In the genomic region with DNA sequence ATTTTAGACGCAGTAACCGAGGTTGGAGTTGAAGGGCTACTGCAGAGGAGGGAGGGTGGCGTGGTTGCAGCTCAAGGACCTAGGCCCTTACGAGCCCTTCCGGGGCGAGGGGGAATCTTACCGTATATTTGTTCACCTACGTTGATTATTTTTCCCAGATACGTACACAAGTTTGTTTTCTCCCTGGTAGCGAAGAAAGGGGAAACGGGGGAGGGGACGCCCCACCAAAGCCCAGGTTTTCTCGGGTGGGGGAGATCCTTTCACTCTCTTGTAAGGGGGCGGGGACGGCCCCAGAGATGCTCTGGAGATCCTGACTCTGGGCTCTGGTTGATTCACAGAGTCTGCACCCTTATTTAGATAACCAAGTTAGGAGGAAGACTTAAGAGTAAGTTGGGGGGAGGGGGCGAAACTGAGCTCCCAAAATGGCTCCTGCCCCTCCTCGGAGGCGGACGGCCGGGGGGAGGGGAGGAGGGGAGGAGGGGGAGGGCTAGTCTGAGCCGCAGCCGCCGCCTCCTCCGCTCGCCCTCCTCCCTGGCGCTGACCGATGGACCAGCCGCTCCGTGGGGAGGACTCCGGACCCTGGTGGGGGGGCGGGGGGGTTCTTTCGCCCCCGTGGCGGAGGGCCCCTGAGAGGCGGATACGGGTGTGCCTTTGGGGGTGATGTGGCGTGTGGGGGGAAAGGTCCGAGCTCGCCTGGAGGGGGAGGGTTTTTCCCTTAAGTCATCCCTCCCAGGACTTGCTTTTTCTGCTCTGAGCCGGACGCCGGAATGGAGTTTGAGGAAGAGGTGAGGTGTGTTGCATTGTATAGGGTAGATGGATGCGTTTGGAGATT, we compare ENCODE assay signal across 8 cellular contexts. TPM values are rescaled to one million over a fixed set of nuclear protein-coding genes. Genes with fewer than 3 reads are reported as not detected.
DNase-seq lines count a peak whose midpoint lies in the region; ATAC-seq and TF ChIP-seq lines count a peak whose summit lies in the region.

No MANE protein-coding gene starts in this region.

- H3K9ac ChIP-seq in MM.1S (ENCODE audit: low read length) = peak overlapping the region; percentile 97

- H3K4me3 ChIP-seq in MM.1S (ENCODE audit: low read length) (peak overlapping the region; percentile 79), heart right ventricle (peak overlapping the region; percentile 51 to 99 (median 90)), upper lobe of left lung (peak overlapping the region; percentile 71 to 93 (median 84))

- H3K9me3 ChIP-seq in MM.1S (replicated peaks; ENCODE audit: insufficient read depth, low read length) (no peaks in the 10 kb centered on the region), heart right ventricle (no peaks in the 10 kb centered on the region), upper lobe of left lung (no peaks in the 10 kb centered on the region)

- H3K27ac ChIP-seq in MM.1S (ENCODE audit: low read length) (peak overlapping the region; percentile 100), adipose tissue (ENCODE audit: low read depth, low read length) (peak overlapping the region; percentile 100), heart right ventricle (peak overlapping the region; percentile 93 to 100 (median 100)), upper lobe of left lung (peak overlapping the region; percentile 98 to 100 (median 98))

- TF ChIP-seq CTCF in MM.1S (IDR thresholded peaks at IDR 0.05; ENCODE audit: low read length) (no peak), heart right ventricle (IDR thresholded peaks at IDR 0.05) (no peak), upper lobe of left lung (IDR thresholded peaks at IDR 0.05) (no peak)

- H3K9me2 ChIP-seq in MM.1S (replicated peaks; ENCODE audit: insufficient read depth, low read length) = no peaks in the 10 kb centered on the region

- H3K27me3 ChIP-seq in MM.1S (replicated peaks; ENCODE audit: insufficient read depth, low read length) = no peaks in the 10 kb centered on the region
- H3K27me3 ChIP-seq in heart right ventricle = no peaks in the 10 kb centered on the region
- H3K27me3 ChIP-seq in upper lobe of left lung = no peaks in the 10 kb centered on the region

- no peak overlapping the region for H2AFZ ChIP-seq in MM.1S (ENCODE audit: low read length)

- H4K20me1 ChIP-seq in MM.1S (ENCODE audit: insufficient read depth, low read length) = peaks cover 35% of the 10 kb centered on the region

- peak overlapping the region; percentile 87 for H3K4me2 ChIP-seq in MM.1S (ENCODE audit: low read depth, low read length)

- DNase-seq in Daoy (ENCODE audit: low read depth) (peak; percentile 96), MM.1S (peak; percentile 86), SW480 (ENCODE audit: low spot score) (peak; percentile 68), heart right ventricle (peak; percentile 91 to 93), pons (ENCODE audit: low spot score) (peak; percentile 78), upper lobe of left lung (peak; percentile 87 to 94)

- ATAC-seq in heart right ventricle (peak; percentile 35 to 69 (median 61)), upper lobe of left lung (ENCODE audit: low FRiP score in 2 of 2) (peak; percentile 65 to 76), GM18520 (IDR thresholded peaks at IDR 0.05; ENCODE audit: unreplicated experiment) (no peak)

- WGBS in adipose tissue, 3 donors = 0 to 1% (median 1%) methylated on average over 38 to 43 of the region's 43 CpGs
- 1% methylated on average over 34 to 43 of the region's 43 CpGs for WGBS in heart right ventricle, 2 donors
- 0 to 1% methylated on average over 24 to 27 of the region's 43 CpGs for WGBS in upper lobe of left lung, 2 donors

- H3K36me3 ChIP-seq in MM.1S (replicated peaks; ENCODE audit: insufficient read depth, low read length) = peaks cover 27% of the 10 kb centered on the region
- H3K36me3 ChIP-seq in heart right ventricle = peaks cover 7 to 36% (median 15%) of the 10 kb centered on the region in 9 donors
- H3K36me3 ChIP-seq in upper lobe of left lung = peaks cover 10 to 35% (median 20%) of the 10 kb centered on the region in 4 donors

- peak in 2 of 4 donors; percentile 6 to 35 for TF ChIP-seq POLR2A in upper lobe of left lung (IDR thresholded peaks at IDR 0.05)

- intact Hi-C loops in heart right ventricle (cut with DNase I) = loop anchor here in 1 of 10 donors (5.0 kb wide), 1 partner anchor 773 kb away; no protein-coding TSS in a partner anchor

- H3K4me1 ChIP-seq in MM.1S (ENCODE audit: low read length) (peaks cover 22% of the 10 kb centered on the region), heart right ventricle (peaks cover 9 to 42% (median 31%) of the 10 kb centered on the region in 9 donors), upper lobe of left lung (peaks cover 21 to 34% (median 30%) of the 10 kb centered on the region in 4 donors)

- H3F3A ChIP-seq in MM.1S (ENCODE audit: insufficient read depth, low read length) = peaks cover 74% of the 10 kb centered on the region

- peaks cover 71% of the 10 kb centered on the region for H3K79me2 ChIP-seq in MM.1S (ENCODE audit: low read length)

- peak in 1 of 4 donors; percentile 7 for TF ChIP-seq EP300 in upper lobe of left lung (IDR thresholded peaks at IDR 0.05)

RNA-seq across cellular contexts. Expression of gene BRD2, which starts 2.2 kb away (rescaled TPM):
- total RNA-seq in Daoy (2014; rRNA removed; shearing (Covaris generic)) = 108 and 128 TPM in 2 replicates
- 100 to 1,000 TPM in 2 of 3 donors, 10 to 100 TPM in 1; 83.9 to 118 (median 116) TPM for polyA plus RNA-seq in adipose tissue
- total RNA-seq in heart right ventricle = 10 to 100 TPM; 64.9 to 97.0 (median 74.9) TPM
- 10 to 100 TPM; 49.3 to 87.2 TPM for polyA plus RNA-seq in heart right ventricle
- total RNA-seq in upper lobe of left lung = 100 to 1,000 TPM; 144 to 388 (median 183) TPM

RNA-seq across cellular contexts. Expression of gene HLA-DMA, which starts 17.7 kb away (rescaled TPM):
- 0.11 and 1.8 TPM in 2 replicates for total RNA-seq in Daoy (2014; rRNA removed; shearing (Covaris generic))
- 10 to 100 TPM; 14.2 to 70.0 (median 55.4) TPM for polyA plus RNA-seq in adipose tissue
- 100 to 1,000 TPM in 1 of 10 donors, 10 to 100 TPM in 8, 1 to 10 TPM in 1; 7.8 to 106 (median 14.5) TPM for total RNA-seq in heart right ventricle
- 10 to 100 TPM; 11.8 to 47.6 TPM for polyA plus RNA-seq in heart right ventricle
- total RNA-seq in upper lobe of left lung = 100 to 1,000 TPM in 4 of 6 donors, 10 to 100 TPM in 2; 83.7 to 271 (median 134) TPM

RNA-seq across cellular contexts. Expression of gene HLA-DMB, which starts 29.8 kb away (rescaled TPM):
- 0.23 and 3.2 TPM in 2 replicates for total RNA-seq in Daoy (2014; rRNA removed; shearing (Covaris generic))
- polyA plus RNA-seq in adipose tissue = 10 to 100 TPM in 2 of 3 donors, 1 to 10 TPM in 1; 4.3 to 19.0 (median 18.8) TPM
- total RNA-seq in heart right ventricle = 10 to 100 TPM in 4 of 10 donors, 1 to 10 TPM in 6; 2.7 to 79.8 (median 7.6) TPM
- polyA plus RNA-seq in heart right ventricle = 1 to 10 TPM; 5.5 to 7.8 TPM
- total RNA-seq in upper lobe of left lung = 100 to 1,000 TPM in 3 of 6 donors, 10 to 100 TPM in 3; 35.6 to 233 (median 80.6) TPM

RNA-seq across cellular contexts. Expression of gene HLA-DOA, which starts 38.8 kb away (rescaled TPM):
- total RNA-seq in Daoy (2014; rRNA removed; shearing (Covaris generic)) = 1.9 TPM in 1 of 2 replicates, not detected in the other
- polyA plus RNA-seq in adipose tissue (1 to 10 TPM; 1.5 to 3.3 (median 1.6) TPM), heart right ventricle (1 to 10 TPM in 1 of 2 donors, under 1 TPM in 1; 0.65 to 2.1 TPM)
- total RNA-seq in heart right ventricle (10 to 100 TPM in 1 of 10 donors, 1 to 10 TPM in 8, under 1 TPM in 1; 0.75 to 22.8 (median 2.0) TPM), upper lobe of left lung (10 to 100 TPM in 5 of 6 donors, 1 to 10 TPM in 1; 9.4 to 56.8 (median 30.5) TPM)
